Comparison of ENCODE assay signal across 19 cellular contexts in the genomic region with DNA sequence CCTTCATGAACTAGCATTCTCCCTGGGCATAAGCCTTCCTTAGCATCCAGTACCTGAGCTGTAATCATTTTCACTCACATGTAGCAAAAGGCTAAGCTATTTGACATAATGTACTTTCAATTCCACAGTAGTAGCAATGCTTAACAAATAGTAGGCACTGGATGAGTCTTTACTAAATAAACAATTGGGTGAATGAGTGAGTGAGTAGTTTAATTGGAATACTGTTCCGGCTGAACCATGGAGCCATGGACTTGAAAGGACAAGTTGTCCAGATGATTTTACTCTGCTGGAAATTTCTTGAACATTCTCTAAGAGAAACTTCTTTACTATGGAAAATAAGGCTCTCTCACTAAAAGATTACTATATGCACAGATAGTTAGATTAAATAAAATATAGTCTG.
"Had no signal": no experiment of that assay in that cellular context is flagged by ENCODE, and none has a peak within 500 bp of the region (broad histone marks: within the 10 kb centered on the region; RNA-seq: fewer than 3 reads in every experiment).

No MANE protein-coding gene starts in this region.

- DNase-seq: dorsolateral prefrontal cortex; effector CD8-positive, alpha-beta T cell; immature natural killer cell; mucosa of descending colon; naive thymus-derived CD8-positive, alpha-beta T cell; posterior cingulate gyrus; sigmoid colon; stimulated activated CD4-positive, alpha-beta T cell treated with anti-CD3 and anti-CD28 coated beads, Interleukin-2, amount 100 ng/mL, for 24 hours; stimulated activated CD4-positive, alpha-beta T cell treated with anti-CD3 and anti-CD28 coated beads, Interleukin-4, amount 100 ng/mL, for 4 hours; stimulated activated naive CD4-positive, alpha-beta T cell; stomach; substantia nigra; transverse colon had no signal

- H3K4me1 ChIP-seq: esophagus muscularis mucosa, right atrium auricular region, sigmoid colon, stomach, transverse colon had no signal

- H3K36me3 ChIP-seq: esophagus muscularis mucosa, neutrophil, right atrium auricular region, sigmoid colon, stomach, thoracic aorta, transverse colon had no signal

- H3K4me3 ChIP-seq: coronary artery, dorsolateral prefrontal cortex, esophagus muscularis mucosa, mucosa of descending colon, right atrium auricular region, sigmoid colon, skin epidermis, stomach, thoracic aorta, transverse colon had no signal

- H3K9me3 ChIP-seq: esophagus muscularis mucosa, mucosa of descending colon, neutrophil, right atrium auricular region, sigmoid colon, stomach, thoracic aorta, transverse colon had no signal

- H3K27me3 ChIP-seq: esophagus muscularis mucosa, neutrophil, right atrium auricular region, sigmoid colon, stomach, transverse colon had no signal

- ATAC-seq: mucosa of descending colon; naive thymus-derived CD8-positive, alpha-beta T cell had no signal

- H3K27ac ChIP-seq: coronary artery, dorsolateral prefrontal cortex, esophagus muscularis mucosa, neutrophil, right atrium auricular region, sigmoid colon, skin epidermis, stomach, thoracic aorta, transverse colon had no signal
